ENCODE assay signal across 20 cellular contexts in the genomic region with DNA sequence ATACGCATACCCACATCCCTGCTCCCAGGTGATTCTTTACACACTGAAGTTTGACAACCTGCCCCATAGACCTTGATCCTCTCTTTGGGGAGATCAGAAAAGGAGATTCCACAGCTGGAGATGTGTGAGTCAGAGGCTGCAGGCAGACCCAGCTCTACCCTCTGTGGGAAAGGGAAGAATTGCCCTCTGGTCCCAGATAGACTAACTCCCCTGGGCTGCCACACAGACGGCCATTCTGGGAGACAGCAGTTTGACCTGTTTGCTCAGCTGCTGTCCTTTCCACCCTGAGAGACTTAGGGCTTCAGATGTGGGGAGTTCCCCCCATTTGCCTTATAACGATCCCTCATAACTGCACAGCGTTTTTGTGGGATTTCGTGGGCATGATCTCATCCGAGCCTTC. TPM values are rescaled to one million over a fixed set of nuclear protein-coding genes. Genes with fewer than 3 reads are reported as not detected.
DNase-seq lines count a peak whose midpoint lies in the region; ATAC-seq and TF ChIP-seq lines count a peak whose summit lies in the region.
"Had no signal": no experiment of that assay in that cellular context is flagged by ENCODE, and none has a peak within 500 bp of the region (broad histone marks: within the 10 kb centered on the region; RNA-seq: fewer than 3 reads in every experiment).

No MANE protein-coding gene starts in this region.

- H4K20me1 ChIP-seq in PC-3 (ENCODE audit: low read length) (no peaks in the 10 kb centered on the region), osteoblast (ENCODE audit: insufficient read depth, low read length) (no peaks in the 10 kb centered on the region)

- peak overlapping the region; percentile 54 for H3K27ac ChIP-seq in PC-3 (ENCODE audit: low read length)
- H3K27ac ChIP-seq in osteoblast (ENCODE audit: low read depth, low read length): no peak overlapping the region
- H3K27ac ChIP-seq: 22Rv1, right atrium auricular region, transverse colon had no signal

- H3K4me2 ChIP-seq in PC-3 (ENCODE audit: low read length) (peak overlapping the region; percentile 19; the same call in 1 of the 2 replicates), osteoblast (ENCODE audit: insufficient read depth, low read length) (no peak overlapping the region)

- H3F3A ChIP-seq in PC-3 (ENCODE audit: low read length, unreplicated experiment): no peaks in the 10 kb centered on the region

- no peak for TF ChIP-seq CTCF in PC-3 (conservative IDR thresholded peaks at IDR 0.05; ENCODE audit: low read depth, low read length)
- TF ChIP-seq CTCF in osteoblast (IDR thresholded peaks at IDR 0.05; ENCODE audit: extremely low read depth, low read depth, low read length): no peak

- CTCF ChIA-PET in PC-3 (lab: Charles Lee): no interaction called here

- POLR2A ChIA-PET in PC-3 (lab: Charles Lee; ENCODE audit: unreplicated experiment): no interaction called here

- ATAC-seq in PC-3: no peak
- peak; percentile 4 for ATAC-seq in esophagus mucosa
- ATAC-seq in GM21786 (IDR thresholded peaks at IDR 0.05; ENCODE audit: unreplicated experiment): no peak
- ATAC-seq: CD8-positive, alpha-beta T cell; left cardiac atrium had no signal

- H3K27me3 ChIP-seq in PC-3 (ENCODE audit: low read length) (no peaks in the 10 kb centered on the region), osteoblast (ENCODE audit: insufficient read depth, low read length) (peaks cover 23% of the 10 kb centered on the region)
- H3K27me3 ChIP-seq: right atrium auricular region had no signal

- H3K4me1 ChIP-seq in PC-3 (ENCODE audit: insufficient read depth, low read length) (peaks cover 20% of the 10 kb centered on the region), osteoblast (ENCODE audit: insufficient read depth, low read length) (no peaks in the 10 kb centered on the region)

- 0 out of 2 replicates have a peak overlapping the region, but pooled peaks have one; percentile 6 for H3K9ac ChIP-seq in PC-3 (ENCODE audit: low read length)

- intact Hi-C loops in PC-3 (cut with micrococcal nuclease): no loop called here

- no TSS peak for BruUV-seq in PC-3 (replicated peaks; lab: Mats Ljungman, UMichigan)

- DNase-seq in DMS153 (lab: John Stamatoyannopoulos, UW): peak; percentile 13
- no peak for DNase-seq in DMS153 treated with DMSO at 0.1 percent for 48 hours (lab: John Stamatoyannopoulos, UW; ENCODE audit: unreplicated experiment)
- DNase-seq in PC-3: peak; percentile 22
- DNase-seq in osteoblast (ENCODE audit: insufficient read length, low spot score, missing footprints): peak; percentile 75
- DNase-seq in NCI-H774 (lab: John Stamatoyannopoulos, UW): no peak
- no peak for DNase-seq in DMS 273 (lab: John Stamatoyannopoulos, UW; ENCODE audit: unreplicated experiment)
- DNase-seq: activated CD4-positive, alpha-beta T cell treated with anti-CD3 and anti-CD28 coated beads, Interleukin-2, amount 10 ng/mL, durations not matched to agents 7 days and 5 days; activated T-cell treated with anti-CD3 and anti-CD28 coated beads, Interleukin-2, amount 50 U/mL, for 48 hours; CD8-positive, alpha-beta T cell; head of caudate nucleus; left cardiac atrium; NCI-H1105 treated with DMSO at 0.1 percent for 48 hours; NCI-H446 treated with DMSO at 0.1 percent for 48 hours had no signal

- no peaks in the 10 kb centered on the region for H3K9me2 ChIP-seq in PC-3 (replicated peaks; ENCODE audit: low read length)

- H3K36me3 ChIP-seq in PC-3 (ENCODE audit: low read depth, low read length) (no peaks in the 10 kb centered on the region), osteoblast (ENCODE audit: insufficient read depth, low read length) (no peaks in the 10 kb centered on the region)
- H3K36me3 ChIP-seq: right atrium auricular region, transverse colon had no signal

- no peak overlapping the region for H2AFZ ChIP-seq in PC-3 (ENCODE audit: low read length)
- H2AFZ ChIP-seq in osteoblast (ENCODE audit: low read length): no peak overlapping the region

- H3K9me3 ChIP-seq in PC-3 (ENCODE audit: low read length) (no peaks in the 10 kb centered on the region), osteoblast (ENCODE audit: low read depth, low read length) (no peaks in the 10 kb centered on the region)
- H3K9me3 ChIP-seq: right atrium auricular region, transverse colon had no signal

- H3K79me2 ChIP-seq in PC-3 (ENCODE audit: low read length) (no peaks in the 10 kb centered on the region), osteoblast (ENCODE audit: insufficient read depth, low read length) (no peaks in the 10 kb centered on the region)

- no peak overlapping the region for H3K4me3 ChIP-seq in PC-3 (ENCODE audit: low read length)
- H3K4me3 ChIP-seq in osteoblast (ENCODE audit: insufficient read depth, low read length): no peak overlapping the region
- H3K4me3 ChIP-seq: right atrium auricular region, transverse colon had no signal

RNA-seq across cellular contexts. Expression of a gene that starts 14.0 kb away (rescaled TPM):
- 5.5 and 9.2 TPM in 2 replicates for total RNA-seq in PC-3 (2014; rRNA removed)
- total RNA-seq in esophagus mucosa: 50.7 TPM
- not detected in 2 replicates for total RNA-seq in osteoblast
- total RNA-seq: endothelial cell of umbilical vein had no signal

RNA-seq across cellular contexts. Expression of a gene that starts 48.5 kb away (rescaled TPM):
- total RNA-seq in PC-3 (2014; rRNA removed) (not detected in 2 replicates), esophagus mucosa (0.24 TPM), osteoblast (not detected in 2 replicates)
- total RNA-seq: cerebellum, endothelial cell of umbilical vein, left cardiac atrium, right atrium auricular region had no signal

Comparison
In these comparisons a context has a peak if more than half of its experiments do, and no peak if none do; other contexts are left out.
1. DNase-seq: peak in DMS153 (single experiment), PC-3 (single experiment) and osteoblast (single experiment); none in DMS153 treated with DMSO at 0.1 percent for 48 hours (single experiment), NCI-H774 (single experiment) and DMS 273 (single experiment).